ENCODE assay signal across 7 cellular contexts in the genomic region with DNA sequence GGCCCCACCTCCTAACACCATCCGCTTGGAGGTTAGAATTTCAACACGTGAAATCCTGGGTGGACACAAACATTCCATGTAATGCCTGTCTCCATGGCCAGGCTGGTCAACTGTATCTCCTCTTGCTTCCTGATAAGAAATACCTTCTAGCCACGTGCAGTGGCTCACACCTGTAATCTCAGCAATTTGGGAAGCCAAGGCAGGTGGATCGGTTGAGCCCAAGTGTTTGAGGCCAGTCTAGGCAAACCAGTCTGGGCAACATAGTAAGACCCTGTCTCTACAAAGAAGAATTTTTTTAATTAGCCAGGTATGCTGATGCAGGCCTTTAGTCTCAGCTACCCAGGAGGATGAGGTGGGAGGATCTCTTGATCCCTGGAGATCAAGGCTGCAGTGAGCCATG.
"Had no signal": no experiment of that assay in that cellular context is flagged by ENCODE, and none has a peak within 500 bp of the region (broad histone marks: within the 10 kb centered on the region; RNA-seq: fewer than 3 reads in every experiment).

No MANE protein-coding gene starts in this region.

- DNase-seq: GF-D8 had no signal

- H3K4me3 ChIP-seq: GM12878 had no signal

- FAIRE-seq: G401.6, GM12878, GM12891, GM12892, GM18507, GM19239 had no signal

- ATAC-seq: GM12878 had no signal
